Comparison of ENCODE assay signal across 1 cellular context in genomic region chr12:131795064-131795463, GRCh38.
TF ChIP-seq lines count a peak whose summit lies in the region.

No MANE protein-coding gene starts in this region.

TF ChIP-seq in H1, 55 proteins besides CTCF, POLR2A, EP300 and RAD21:
- TF ChIP-seq CHD1 (IDR thresholded peaks at IDR 0.05; ENCODE audit: low read depth, low read length) (no peak), ZNF274 (IDR thresholded peaks at IDR 0.05; ENCODE audit: borderline replicate concordance, extremely low read depth, low read length) (no peak), SUZ12 (IDR thresholded peaks at IDR 0.05; ENCODE audit: low read length) (no peak), CREB1 (IDR thresholded peaks at IDR 0.05) (no peak), RXRA (IDR thresholded peaks at IDR 0.05; ENCODE audit: insufficient read depth, low read depth, low read length) (no peak), NRF1 (IDR thresholded peaks at IDR 0.05; ENCODE audit: low read depth, low read length) (no peak)
